9 cellular contexts compared by ENCODE assay signal in genomic region chr14:89409961-89410360, GRCh38. TPM values are rescaled to one million over a fixed set of nuclear protein-coding genes. Genes with fewer than 3 reads are reported as not detected.
DNase-seq lines count a peak whose midpoint lies in the region; ATAC-seq and TF ChIP-seq lines count a peak whose summit lies in the region.
"Had no signal": no experiment of that assay in that cellular context is flagged by ENCODE, and none has a peak within 500 bp of the region (broad histone marks: within the 10 kb centered on the region; RNA-seq: fewer than 3 reads in every experiment).

No MANE protein-coding gene starts in this region.

- CTCF ChIA-PET in MCF 10A (lab: Yijun Ruan, JAX), result interaction anchor here (0.6 to 1.4 kb wide), 3 partner anchors 70 to 369 kb away, joined by 3 read pairs; no protein-coding TSS in a partner anchor

- no peak overlapping the region for H3K4me3 Mint-ChIP-seq in MCF 10A (ENCODE audit: unreplicated experiment)

- H3K9me3 ChIP-seq in breast epithelium, result no peaks in the 10 kb centered on the region
- H3K9me3 ChIP-seq in adipocyte (ENCODE audit: control insufficient read depth, low read length), result no peaks in the 10 kb centered on the region
- H3K9me3 ChIP-seq in upper lobe of right lung, result no peaks in the 10 kb centered on the region

- H3K27me3 ChIP-seq in breast epithelium (no peaks in the 10 kb centered on the region), adipocyte (replicated peaks; ENCODE audit: control insufficient read depth, insufficient read depth, low read length) (no peaks in the 10 kb centered on the region), upper lobe of right lung (no peaks in the 10 kb centered on the region)

- H3K4me1 ChIP-seq in breast epithelium (peaks cover 0 to 10% of the 10 kb centered on the region in 2 donors), adipocyte (ENCODE audit: control insufficient read depth, insufficient read depth, low read length) (peaks cover 43% of the 10 kb centered on the region), upper lobe of right lung (peaks cover 41% of the 10 kb centered on the region)

- peaks cover 30% of the 10 kb centered on the region for H3K4me1 Mint-ChIP-seq in MCF 10A (ENCODE audit: insufficient read depth, unreplicated experiment)

- POLR2A ChIA-PET in MCF 10A (lab: Yijun Ruan, JAX), result interaction anchor here (0.6 to 1.6 kb wide), 3 partner anchors 18 to 445 kb away, joined by 3 to 4 read pairs (median 3); no protein-coding TSS in a partner anchor

- no peaks in the 10 kb centered on the region for H3K27me3 Mint-ChIP-seq in MCF 10A (ENCODE audit: insufficient read depth, unreplicated experiment)

- H3K36me3 Mint-ChIP-seq in MCF 10A (ENCODE audit: insufficient read depth, unreplicated experiment), result peaks cover 17% of the 10 kb centered on the region

- BruUV-seq in MCF 10A (replicated peaks; lab: Mats Ljungman, UMichigan), result no TSS peak

- DNase-seq in breast epithelium (ENCODE audit: low spot score in 2 of 2), result no peak
- DNase-seq in MCF 10A (ENCODE audit: unreplicated experiment), result no peak
- no peak for DNase-seq in adipocyte (ENCODE audit: low read depth)
- peak; percentile 6 for DNase-seq in mesenteric fat pad (ENCODE audit: low spot score)
- peak; percentile 54 for DNase-seq in upper lobe of right lung
- DNase-seq in COLO829 (ENCODE audit: low spot score), result no peak
- DNase-seq in HuH-7 (ENCODE audit: low spot score), result no peak
- DNase-seq: NCI-H82 had no signal

- no peak for TF ChIP-seq POLR2A in breast epithelium (IDR thresholded peaks at IDR 0.05)

- intact Hi-C loops in breast epithelium (cut with DNase I; ENCODE audit: low total_unique reads), result no loop called here
- intact Hi-C loops in MCF 10A (cut with micrococcal nuclease), result no loop called here
- intact Hi-C loops in upper lobe of right lung (cut with DNase I), result loop anchor here (10.0 kb wide), 1 partner anchor 115 kb away; no protein-coding TSS in a partner anchor

- H3K9me3 Mint-ChIP-seq in MCF 10A (ENCODE audit: unreplicated experiment), result no peaks in the 10 kb centered on the region

- H3K36me3 ChIP-seq in breast epithelium (no peaks in the 10 kb centered on the region), adipocyte (ENCODE audit: control insufficient read depth, insufficient read depth, low read length, severe bottlenecking) (peaks cover 26% of the 10 kb centered on the region), upper lobe of right lung (peaks cover 15% of the 10 kb centered on the region)

- H3K27ac ChIP-seq in breast epithelium, result peak overlapping the region in 1 of 2 donors; percentile 77
- H3K27ac ChIP-seq in upper lobe of right lung, result no peak overlapping the region

- H3K27ac Mint-ChIP-seq in MCF 10A (ENCODE audit: low read depth, unreplicated experiment), result no peak overlapping the region

- H3K4me3 ChIP-seq in breast epithelium (peak overlapping the region in 2 of 3 donors; percentile 1 to 5), adipocyte (ENCODE audit: low read length) (peak overlapping the region; percentile 24), upper lobe of right lung (no peak overlapping the region)

- H3K9ac ChIP-seq in adipocyte (ENCODE audit: low read length), result peak overlapping the region; percentile 11

- ATAC-seq in upper lobe of right lung (peak; percentile 49), HG03135 (IDR thresholded peaks at IDR 0.05; ENCODE audit: unreplicated experiment) (no peak)

- TF ChIP-seq CTCF in breast epithelium (IDR thresholded peaks at IDR 0.05) (no peak), MCF 10A (IDR thresholded peaks at IDR 0.05; ENCODE audit: unreplicated experiment) (no peak), upper lobe of right lung (IDR thresholded peaks at IDR 0.05) (no peak)

RNA-seq across cellular contexts. Expression of gene FOXN3, which starts 7.1 kb away (rescaled TPM):
- total RNA-seq in breast epithelium (100 to 1,000 TPM in 1 of 3 donors, 10 to 100 TPM in 2; 70.7 to 180 (median 80.3) TPM), MCF 10A (2022) (25.8 and 27.1 TPM in 2 replicates), mesenteric fat pad (136 TPM), upper lobe of right lung (103 TPM)

Comparison
In these comparisons a context has a peak if more than half of its experiments do, and no peak if none do; other contexts are left out.
1. DNase-seq: peak in mesenteric fat pad (single experiment) and upper lobe of right lung (single experiment); none in breast epithelium (0 of 2), MCF 10A (single experiment), adipocyte (single experiment), COLO829 (single experiment) and HuH-7 (single experiment).